In the genomic region with DNA sequence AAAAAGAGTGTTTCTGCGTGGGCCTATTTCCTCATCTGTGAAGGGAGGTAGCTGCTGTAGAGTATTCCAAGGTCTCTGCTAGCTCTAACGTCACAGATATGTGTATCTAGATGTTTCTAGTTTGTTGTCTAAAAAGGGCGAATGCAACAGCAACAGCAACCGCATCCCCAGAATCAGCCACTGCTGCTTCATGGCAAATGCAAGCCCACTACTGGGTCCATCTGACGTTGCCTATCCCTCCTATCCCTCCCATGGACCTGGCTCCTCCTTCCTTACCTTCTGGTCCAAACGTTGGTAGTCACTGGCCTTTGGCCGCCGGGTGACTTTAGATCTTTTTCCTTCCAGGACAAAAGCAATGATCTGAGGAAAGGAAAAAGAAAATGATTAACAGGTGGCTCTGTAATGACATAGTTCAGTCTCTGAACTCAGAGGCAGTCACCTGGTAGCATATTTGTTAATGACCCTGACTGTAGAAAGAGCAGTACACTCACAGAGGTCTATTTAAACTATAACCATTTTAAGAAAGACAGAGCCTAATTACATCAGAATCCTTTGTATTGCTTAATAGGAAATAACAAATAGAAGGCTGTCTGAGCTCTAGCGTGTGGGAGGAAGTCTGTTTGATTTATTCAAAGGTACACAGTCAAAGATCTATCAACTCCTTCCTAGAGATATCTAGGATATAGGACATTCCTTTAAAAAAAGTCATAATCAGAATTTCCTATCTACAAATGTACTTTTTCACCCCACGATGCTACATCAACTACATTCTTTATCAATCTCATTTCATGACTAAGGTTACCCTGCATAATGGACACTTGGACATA, we compare ENCODE assay signal across 8 cellular contexts. TPM values are rescaled to one million over a fixed set of nuclear protein-coding genes. Genes with fewer than 3 reads are reported as not detected.
DNase-seq lines count a peak whose midpoint lies in the region; ATAC-seq, FAIRE-seq and TF ChIP-seq lines count a peak whose summit lies in the region.

No MANE protein-coding gene starts in this region.

- H3K27me3 Mint-ChIP-seq in activated T-cell treated with anti-CD3 and anti-CD28 coated beads, Interleukin-2, amount 50 U/mL, for 24 hours: no peaks in the 10 kb centered on the region
- H3K27me3 Mint-ChIP-seq in activated T-cell treated with anti-CD3 and anti-CD28 coated beads, Interleukin-2, amount 50 U/mL, for 4 hours (ENCODE audit: low read depth): no peaks in the 10 kb centered on the region

- H3K27ac Mint-ChIP-seq in activated T-cell treated with anti-CD3 and anti-CD28 coated beads, Interleukin-2, amount 50 U/mL, for 24 hours: peak overlapping the region; percentile 98

- peak; percentile 88 for FAIRE-seq in kidney (lab: Jason Lieb, UNC)

- no peak for DNase-seq in activated T-cell treated with anti-CD3 and anti-CD28 coated beads, Interleukin-2, amount 50 U/mL, for 24 hours
- no peak for DNase-seq in activated T-cell treated with anti-CD3 and anti-CD28 coated beads, Interleukin-2, amount 50 U/mL, for 48 hours
- DNase-seq in activated T-cell treated with anti-CD3 and anti-CD28 coated beads, Interleukin-2, amount 50 U/mL, for 4 hours: no peak
- DNase-seq in kidney (no peak), SJCRH30 (no peak), middle frontal gyrus (ENCODE audit: extremely low spot score, low spot score) (no peak), NCI-H1694 treated with DMSO at 0.1 percent for 48 hours (lab: John Stamatoyannopoulos, UW) (no peak)

- no peak for ATAC-seq in activated T-cell treated with anti-CD3 and anti-CD28 coated beads, Interleukin-2, amount 50 U/mL, for 4 hours

- H3K36me3 ChIP-seq in kidney (ENCODE audit: control insufficient read depth in 1 of 2, insufficient read depth in 2 of 2, low read length in 2 of 2) (peaks cover 27 to 35% of the 10 kb centered on the region in 2 donors), thymus (ENCODE audit: control insufficient read depth, insufficient read depth) (peaks cover 48% of the 10 kb centered on the region), SJCRH30 (peaks cover 58% of the 10 kb centered on the region)

- TF ChIP-seq CTCF in kidney (IDR thresholded peaks at IDR 0.05; ENCODE audit: borderline replicate concordance, extremely low read depth, insufficient read depth): no peak

- intact Hi-C loops in kidney (cut with DNase I): no loop called here

- H3K4me1 Mint-ChIP-seq in activated T-cell treated with anti-CD3 and anti-CD28 coated beads, Interleukin-2, amount 50 U/mL, for 24 hours (ENCODE audit: low read depth): peaks cover 65% of the 10 kb centered on the region
- H3K4me1 Mint-ChIP-seq in activated T-cell treated with anti-CD3 and anti-CD28 coated beads, Interleukin-2, amount 50 U/mL, for 4 hours (ENCODE audit: low read depth): peaks cover 67% of the 10 kb centered on the region

- peak overlapping the region in 1 of 2 donors; percentile 81 for H3K9ac ChIP-seq in kidney (ENCODE audit: low read length in 2 of 2)

- peaks cover 87% of the 10 kb centered on the region for H3K36me3 Mint-ChIP-seq in activated T-cell treated with anti-CD3 and anti-CD28 coated beads, Interleukin-2, amount 50 U/mL, for 24 hours (ENCODE audit: low read depth)
- H3K36me3 Mint-ChIP-seq in activated T-cell treated with anti-CD3 and anti-CD28 coated beads, Interleukin-2, amount 50 U/mL, for 4 hours (ENCODE audit: insufficient read depth): peaks cover 60% of the 10 kb centered on the region

- H3K27ac ChIP-seq in kidney (ENCODE audit: low read depth in 2 of 2, low read length in 2 of 2) (peak overlapping the region; percentile 95 to 99), thymus (ENCODE audit: low read depth) (no peak overlapping the region), SJCRH30 (no peak overlapping the region)

- peak overlapping the region; percentile 81 to 99 for H3K4me3 ChIP-seq in kidney (ENCODE audit: low read length in 2 of 2)
- H3K4me3 ChIP-seq in thymus (ENCODE audit: low read length): peak overlapping the region; percentile 93
- H3K4me3 ChIP-seq in SJCRH30: no peak overlapping the region

- H3K9me3 ChIP-seq in kidney (ENCODE audit: control insufficient read depth in 1 of 2, low read length in 2 of 2) (no peaks in the 10 kb centered on the region), thymus (ENCODE audit: control insufficient read depth) (no peaks in the 10 kb centered on the region), SJCRH30 (replicated peaks) (no peaks in the 10 kb centered on the region)

- H3K4me3 Mint-ChIP-seq in activated T-cell treated with anti-CD3 and anti-CD28 coated beads, Interleukin-2, amount 50 U/mL, for 24 hours: peak overlapping the region; percentile 94
- H3K4me3 Mint-ChIP-seq in activated T-cell treated with anti-CD3 and anti-CD28 coated beads, Interleukin-2, amount 50 U/mL, for 4 hours: peak overlapping the region; percentile 95

- peaks cover 14 to 23% of the 10 kb centered on the region in 2 donors for H3K4me1 ChIP-seq in kidney (ENCODE audit: control insufficient read depth in 1 of 2, insufficient read depth in 1 of 2, low read depth in 1 of 2, low read length in 2 of 2)
- peaks cover 23% of the 10 kb centered on the region for H3K4me1 ChIP-seq in thymus (ENCODE audit: control insufficient read depth, insufficient read depth, low read length)
- H3K4me1 ChIP-seq in SJCRH30: peaks cover 3% of the 10 kb centered on the region; the same call in 1 of the 2 replicates

- WGBS in thymus: 63% methylated on average over 10 of the region's 10 CpGs

- no peaks in the 10 kb centered on the region for H3K9me3 Mint-ChIP-seq in activated T-cell treated with anti-CD3 and anti-CD28 coated beads, Interleukin-2, amount 50 U/mL, for 24 hours
- H3K9me3 Mint-ChIP-seq in activated T-cell treated with anti-CD3 and anti-CD28 coated beads, Interleukin-2, amount 50 U/mL, for 4 hours: no peaks in the 10 kb centered on the region

- H3K27me3 ChIP-seq in thymus (ENCODE audit: control insufficient read depth, insufficient read depth): no peaks in the 10 kb centered on the region
- H3K27me3 ChIP-seq in SJCRH30: no peaks in the 10 kb centered on the region

RNA-seq across cellular contexts. Expression of a gene that starts 2.9 kb away (rescaled TPM):
- 10 to 100 TPM; 93.8 to 99.6 (median 98.1) TPM for total RNA-seq in activated T-cell treated with anti-CD3 and anti-CD28 coated beads, Interleukin-2, amount 50 U/mL, for 4 hours
- 175 TPM for total RNA-seq in kidney
- polyA plus RNA-seq in kidney (ENCODE audit: insufficient read depth, low read depth, low replicate concordance): 71.8 TPM
- 33.4 TPM for polyA plus RNA-seq in thymus
- 73.5 and 80.3 TPM in 2 replicates for total RNA-seq in SJCRH30 (2014; rRNA removed; shearing (Covaris generic))

RNA-seq across cellular contexts. Expression of a gene that starts 29.5 kb away (rescaled TPM):
- total RNA-seq in activated T-cell treated with anti-CD3 and anti-CD28 coated beads, Interleukin-2, amount 50 U/mL, for 4 hours: 10 to 100 TPM; 16.0 to 18.6 (median 16.2) TPM
- total RNA-seq in kidney: 53.9 TPM
- polyA plus RNA-seq in kidney (ENCODE audit: insufficient read depth, low read depth, low replicate concordance) (42.9 TPM), thymus (12.8 TPM)
- total RNA-seq in SJCRH30 (2014; rRNA removed; shearing (Covaris generic)): 9.3 and 11.0 TPM in 2 replicates

RNA-seq across cellular contexts. Expression of a gene that starts 29.7 kb away (rescaled TPM):
- 1 to 10 TPM; 5.5 to 9.9 (median 8.8) TPM for total RNA-seq in activated T-cell treated with anti-CD3 and anti-CD28 coated beads, Interleukin-2, amount 50 U/mL, for 4 hours
- total RNA-seq in kidney: 15.3 TPM
- polyA plus RNA-seq in kidney (ENCODE audit: insufficient read depth, low read depth, low replicate concordance) (17.0 TPM), thymus (21.7 TPM)
- total RNA-seq in SJCRH30 (2014; rRNA removed; shearing (Covaris generic)): 17.2 and 19.3 TPM in 2 replicates

Comparison
In these comparisons a context has a peak if more than half of its experiments do, and no peak if none do; other contexts are left out.
1. H3K27ac ChIP-seq: peak in kidney (2 of 2); none in thymus (single experiment) and SJCRH30 (single experiment).